In the genomic region with DNA sequence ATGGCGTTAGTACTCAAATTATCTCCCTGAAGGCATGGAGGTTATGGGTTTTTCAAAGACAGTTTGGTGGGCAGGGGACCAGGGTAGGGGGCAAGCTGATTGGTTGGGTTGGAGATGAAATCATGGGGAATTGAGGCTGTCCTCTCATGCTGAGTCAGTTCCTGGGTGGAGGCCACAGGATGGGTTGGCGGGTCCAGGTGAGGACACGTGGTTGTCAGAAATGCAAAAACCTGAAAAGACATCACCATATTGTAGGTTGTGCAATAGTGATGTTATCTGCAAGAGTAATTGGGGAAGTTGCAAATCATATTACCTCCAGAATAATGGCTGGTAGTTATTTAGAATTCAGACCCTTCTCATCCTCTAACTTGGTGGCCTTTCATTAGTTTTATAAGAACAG, we compare ENCODE assay signal across 34 cellular contexts. TPM values are rescaled to one million over a fixed set of nuclear protein-coding genes. Genes with fewer than 3 reads are reported as not detected.
"Had no signal": no experiment of that assay in that cellular context is flagged by ENCODE, and none has a peak within 500 bp of the region (broad histone marks: within the 10 kb centered on the region; RNA-seq: fewer than 3 reads in every experiment).

No MANE protein-coding gene starts in this region.

- H3K4me3 ChIP-seq: esophagus squamous epithelium, gastroesophageal sphincter, heart right ventricle, hepatocyte had no signal

- H2AFZ ChIP-seq: hepatocyte had no signal

- H3K4me2 ChIP-seq: hepatocyte had no signal

- H3K79me2 ChIP-seq: hepatocyte had no signal

- H3K36me3 ChIP-seq: brain microvascular endothelial cell, esophagus squamous epithelium, gastroesophageal sphincter, heart right ventricle had no signal

- H3K27ac ChIP-seq: brain microvascular endothelial cell, epithelial cell of prostate, esophagus squamous epithelium, gastroesophageal sphincter, heart right ventricle, hepatocyte had no signal

- H3K9me3 ChIP-seq: esophagus squamous epithelium, gastroesophageal sphincter, heart right ventricle had no signal

- DNase-seq: activated CD4-positive, alpha-beta memory T cell treated with anti-CD3 and anti-CD28 coated beads for 36 hours; activated CD4-positive, alpha-beta T cell treated with anti-CD3 and anti-CD28 coated beads for 36 hours; activated CD4-positive, alpha-beta T cell treated with anti-CD3 and anti-CD28 coated beads, Interleukin-2, amount 10 ng/mL, durations not matched to agents 24 days and 14 days; activated CD4-positive, CD25-positive, alpha-beta regulatory T cell; activated CD4-positive, CD25-positive, alpha-beta regulatory T cell treated with anti-CD3 and anti-CD28 coated beads, Interleukin-2, amount 50 U/mL, for 72 hours; activated CD8-positive, alpha-beta memory T cell treated with anti-CD3 and anti-CD28 coated beads for 24 hours; activated effector memory CD4-positive, alpha-beta T cell treated with Interleukin-2 at 50 U/mL for 16 hours; activated gamma-delta T cell treated with Interleukin-2 at 50 U/mL for 16 hours; activated naive CD4-positive, alpha-beta T cell treated with anti-CD3 and anti-CD28 coated beads, Interleukin-2, amount 50 U/mL, for 16 hours; activated naive CD4-positive, alpha-beta T cell treated with Interleukin-2 at 50 U/mL for 16 hours; activated T-cell treated with anti-CD3 and anti-CD28 coated beads, Interleukin-2, amount 50 U/mL, for 4 hours; amniotic stem cell; anterior cingulate cortex; brain microvascular endothelial cell; caudate nucleus; cortex of kidney; dermis blood vessel endothelial cell; effector CD4-positive, alpha-beta T cell; effector memory CD8-positive, alpha-beta T cell; esophagus squamous epithelium; foreskin melanocyte; heart right ventricle; T-helper 2 cell had no signal

RNA-seq across cellular contexts. Expression of gene GPX6, which starts 30.1 kb away (rescaled TPM):
- total RNA-seq: activated CD4-positive, alpha-beta memory T cell treated with anti-CD3 and anti-CD28 coated beads for 36 hours; activated CD4-positive, alpha-beta T cell treated with anti-CD3 and anti-CD28 coated beads for 36 hours; activated CD4-positive, alpha-beta T cell treated with anti-CD3 and anti-CD28 coated beads, Interleukin-2, amount 10 ng/mL, durations not matched to agents 24 days and 14 days; activated T-cell treated with anti-CD3 and anti-CD28 coated beads, Interleukin-2, amount 50 U/mL, for 4 hours; activated T-helper 17 cell treated with anti-CD3 and anti-CD28 coated beads, Interleukin-2, amount 50 U/mL, for 72 hours; astrocyte; chondrocyte; dermis blood vessel endothelial cell; esophagus squamous epithelium; fibroblast of lung; fibroblast of villous mesenchyme; gastroesophageal sphincter; glomerular endothelial cell; heart right ventricle; hepatocyte had no signal
- polyA plus RNA-seq: adipose tissue, esophagus, fibroblast of lung, heart right ventricle had no signal

RNA-seq across cellular contexts. Expression of gene GPX5, which starts 40.2 kb away (rescaled TPM):
- total RNA-seq: activated CD4-positive, alpha-beta memory T cell treated with anti-CD3 and anti-CD28 coated beads for 36 hours; activated CD4-positive, alpha-beta T cell treated with anti-CD3 and anti-CD28 coated beads for 36 hours; activated CD4-positive, alpha-beta T cell treated with anti-CD3 and anti-CD28 coated beads, Interleukin-2, amount 10 ng/mL, durations not matched to agents 24 days and 14 days; activated T-cell treated with anti-CD3 and anti-CD28 coated beads, Interleukin-2, amount 50 U/mL, for 4 hours; activated T-helper 17 cell treated with anti-CD3 and anti-CD28 coated beads, Interleukin-2, amount 50 U/mL, for 72 hours; chondrocyte; dermis blood vessel endothelial cell; esophagus squamous epithelium; fibroblast of lung; fibroblast of villous mesenchyme; gastroesophageal sphincter; glomerular endothelial cell; heart right ventricle; hepatocyte had no signal
- polyA plus RNA-seq: adipose tissue, esophagus, fibroblast of lung, heart right ventricle, hepatocyte had no signal
